8 cellular contexts compared by ENCODE assay signal in genomic region chr18:3585656-3586509, GRCh38.
A peak's percentile ranks its signal among the peaks of the same experiment; 100 is the strongest.
DNase-seq lines count a peak whose midpoint lies in the region; ATAC-seq and TF ChIP-seq lines count a peak whose summit lies in the region.

No MANE protein-coding gene starts in this region.

- BruUV-seq in HCT116 (replicated peaks; lab: Mats Ljungman, UMichigan) = no TSS peak

- intact Hi-C loops in HCT116 (cut with micrococcal nuclease) = loop anchor here (2.0 to 5.0 kb wide), 3 partner anchors 54 to 305 kb away; no protein-coding TSS in a partner anchor
- intact Hi-C loops in head of caudate nucleus (cut with DNase I) = loop anchor here (2.0 to 10.0 kb wide), 2 partner anchors 61 to 303 kb away; no protein-coding TSS in a partner anchor

- H3K27me3 ChIP-seq in HCT116 (ENCODE audit: insufficient read depth, low read length) = no peaks in the 10 kb centered on the region

- peak overlapping the region; percentile 26 for H3K4me2 ChIP-seq in HCT116 (ENCODE audit: low read length)

- no peak overlapping the region for H3K9ac ChIP-seq in HCT116 (ENCODE audit: low read length)

- no peak for TF ChIP-seq RAD21 in HCT116 (IDR thresholded peaks at IDR 0.05; ENCODE audit: low read depth)

- no peaks in the 10 kb centered on the region for H3K36me3 ChIP-seq in HCT116 (ENCODE audit: control insufficient read depth in 1 of 2, insufficient read depth in 2 of 2, low read length in 2 of 2)

- no peak overlapping the region for H3K4me3 ChIP-seq in HCT116 (replicated peaks in 1 of 2; ENCODE audit: low read depth in 1 of 2, low read length in 2 of 2)

- ATAC-seq in HCT116 (peak; percentile 96), HG02610 (IDR thresholded peaks at IDR 0.05; ENCODE audit: unreplicated experiment) (no peak)
- peak; percentile 68 to 69 for ATAC-seq in activated naive CD4-positive, alpha-beta T cell treated with anti-CD3 and anti-CD28 coated beads, Interleukin-2, amount 50 U/mL, for 72 hours

- peak overlapping the region in 1 of 2 donors; percentile 54 for H3K27ac Mint-ChIP-seq in activated naive CD4-positive, alpha-beta T cell treated with anti-CD3 and anti-CD28 coated beads, Interleukin-2, amount 50 U/mL, for 72 hours
- H3K27ac Mint-ChIP-seq in progenitor cell of endocrine pancreas = peak overlapping the region; percentile 39

- no peak for TF ChIP-seq POLR2A in HCT116 (IDR thresholded peaks at IDR 0.05; ENCODE audit: borderline replicate concordance, extremely low read depth, insufficient read depth, insufficient read length)

- no peaks in the 10 kb centered on the region for H3K9me2 ChIP-seq in HCT116 (ENCODE audit: insufficient read depth)

- CTCF ChIA-PET in HCT116 (lab: Charles Lee) = interaction anchor here (0.6 to 2.4 kb wide), 12 partner anchors 8 to 265 kb away, joined by 3 to 29 read pairs (median 5); no protein-coding TSS in a partner anchor

- no peaks in the 10 kb centered on the region for H3K9me3 ChIP-seq in HCT116 (ENCODE audit: control insufficient read depth in 1 of 2, insufficient read depth in 1 of 2, low read depth in 1 of 2, low read length in 2 of 2)

- H3K79me2 ChIP-seq in HCT116 (ENCODE audit: insufficient read depth, low read length) = no peaks in the 10 kb centered on the region

- peak in 2 of 3 experiments; percentile 89 to 93; a peak in 4 of 6 replicates for TF ChIP-seq CTCF in HCT116 (IDR thresholded peaks at IDR 0.05 in 2 of 3, conservative IDR thresholded peaks at IDR 0.05 in 1 of 3; ENCODE audit: borderline replicate concordance in 1 of 3, insufficient read depth in 1 of 3, low read depth in 2 of 3, low read length in 2 of 3)
- peak; percentile 71 for TF ChIP-seq CTCF in progenitor cell of endocrine pancreas (IDR thresholded peaks at IDR 0.05; ENCODE audit: unreplicated experiment)

- DNase-seq in GDM1 (lab: John Stamatoyannopoulos, UW) (peak; percentile 73), HCT116 (ENCODE audit: low read depth, low spot score) (peak; percentile 91), MV-4-11 (lab: John Stamatoyannopoulos, UW) (peak; percentile 67), SK-MEL-5 (ENCODE audit: low read depth, low spot score) (peak; percentile 92), head of caudate nucleus (peak in 41 of 42 donors; percentile 60 to 91 (median 78)), progenitor cell of endocrine pancreas (ENCODE audit: low spot score, unreplicated experiment) (peak; percentile 49)
- DNase-seq in activated naive CD4-positive, alpha-beta T cell treated with anti-CD3 and anti-CD28 coated beads, Interleukin-2, amount 50 U/mL, for 72 hours (ENCODE audit: low spot score in 2 of 2) = peak in 1 of 2 donors; percentile 70

- RAD21 ChIA-PET in HCT116 (lab: Charles Lee; ENCODE audit: low non-redundant PET in 1 of 2, low total read pairs in 2 of 2, uncharacterized antibody in 2 of 2, unreplicated experiment in 2 of 2) = interaction anchor here in 1 of 2 experiments (0.6 to 0.9 kb wide), 2 partner anchors 207 to 304 kb away, joined by 3 read pairs; no protein-coding TSS in a partner anchor

- H3K27ac ChIP-seq in HCT116 (ENCODE audit: low read depth, low read length) = no peak overlapping the region

- no peaks in the 10 kb centered on the region for H4K20me1 ChIP-seq in HCT116 (ENCODE audit: insufficient read depth)

- H3K27me3 Mint-ChIP-seq in progenitor cell of endocrine pancreas = no peaks in the 10 kb centered on the region

- in situ Hi-C loops in SK-MEL-5 (cut with HindIII; ENCODE audit: low pct_unique_long_range_greater_than_20kb, low sequenced_read_pairs) = no loop called here

- H3K36me3 Mint-ChIP-seq in activated naive CD4-positive, alpha-beta T cell treated with anti-CD3 and anti-CD28 coated beads, Interleukin-2, amount 50 U/mL, for 72 hours = peaks cover 0 to 5% of the 10 kb centered on the region in 2 donors
- H3K36me3 Mint-ChIP-seq in progenitor cell of endocrine pancreas (ENCODE audit: insufficient read depth) = peaks cover 3% of the 10 kb centered on the region

- peak overlapping the region; percentile 47 for H2AFZ ChIP-seq in HCT116 (ENCODE audit: low read depth, low read length, poor library complexity, severe bottlenecking)

- peaks cover 35 to 55% of the 10 kb centered on the region in 2 experiments for H3K4me1 ChIP-seq in HCT116 (ENCODE audit: control insufficient read depth in 1 of 2, insufficient read depth in 2 of 2, low read length in 2 of 2)

- POLR2A ChIA-PET in HCT116 (lab: Charles Lee) = interaction anchor here (0.8 to 2.1 kb wide), 8 partner anchors 8 to 289 kb away, joined by 3 to 10 read pairs (median 5); no protein-coding TSS in a partner anchor

- peaks cover under 1% of the 10 kb centered on the region for H3K4me1 Mint-ChIP-seq in progenitor cell of endocrine pancreas (ENCODE audit: low read depth)

- no peak overlapping the region for H3K4me3 Mint-ChIP-seq in progenitor cell of endocrine pancreas (ENCODE audit: low read depth)

- no peaks in the 10 kb centered on the region for H3K9me3 Mint-ChIP-seq in activated naive CD4-positive, alpha-beta T cell treated with anti-CD3 and anti-CD28 coated beads, Interleukin-2, amount 50 U/mL, for 72 hours
- peaks cover 3% of the 10 kb centered on the region for H3K9me3 Mint-ChIP-seq in progenitor cell of endocrine pancreas (ENCODE audit: low read depth)

TF ChIP-seq in HCT116, 20 proteins besides CTCF, POLR2A, EP300 and RAD21:
- TF ChIP-seq POLR2AphosphoS5 (IDR thresholded peaks at IDR 0.05; ENCODE audit: low read depth, low read length) (peak; percentile 64), YY1 (IDR thresholded peaks at IDR 0.05; ENCODE audit: extremely low read depth, insufficient replicate concordance, low read depth, low read length) (peak; percentile 45)
- TF ChIP-seq, protein P1, sequence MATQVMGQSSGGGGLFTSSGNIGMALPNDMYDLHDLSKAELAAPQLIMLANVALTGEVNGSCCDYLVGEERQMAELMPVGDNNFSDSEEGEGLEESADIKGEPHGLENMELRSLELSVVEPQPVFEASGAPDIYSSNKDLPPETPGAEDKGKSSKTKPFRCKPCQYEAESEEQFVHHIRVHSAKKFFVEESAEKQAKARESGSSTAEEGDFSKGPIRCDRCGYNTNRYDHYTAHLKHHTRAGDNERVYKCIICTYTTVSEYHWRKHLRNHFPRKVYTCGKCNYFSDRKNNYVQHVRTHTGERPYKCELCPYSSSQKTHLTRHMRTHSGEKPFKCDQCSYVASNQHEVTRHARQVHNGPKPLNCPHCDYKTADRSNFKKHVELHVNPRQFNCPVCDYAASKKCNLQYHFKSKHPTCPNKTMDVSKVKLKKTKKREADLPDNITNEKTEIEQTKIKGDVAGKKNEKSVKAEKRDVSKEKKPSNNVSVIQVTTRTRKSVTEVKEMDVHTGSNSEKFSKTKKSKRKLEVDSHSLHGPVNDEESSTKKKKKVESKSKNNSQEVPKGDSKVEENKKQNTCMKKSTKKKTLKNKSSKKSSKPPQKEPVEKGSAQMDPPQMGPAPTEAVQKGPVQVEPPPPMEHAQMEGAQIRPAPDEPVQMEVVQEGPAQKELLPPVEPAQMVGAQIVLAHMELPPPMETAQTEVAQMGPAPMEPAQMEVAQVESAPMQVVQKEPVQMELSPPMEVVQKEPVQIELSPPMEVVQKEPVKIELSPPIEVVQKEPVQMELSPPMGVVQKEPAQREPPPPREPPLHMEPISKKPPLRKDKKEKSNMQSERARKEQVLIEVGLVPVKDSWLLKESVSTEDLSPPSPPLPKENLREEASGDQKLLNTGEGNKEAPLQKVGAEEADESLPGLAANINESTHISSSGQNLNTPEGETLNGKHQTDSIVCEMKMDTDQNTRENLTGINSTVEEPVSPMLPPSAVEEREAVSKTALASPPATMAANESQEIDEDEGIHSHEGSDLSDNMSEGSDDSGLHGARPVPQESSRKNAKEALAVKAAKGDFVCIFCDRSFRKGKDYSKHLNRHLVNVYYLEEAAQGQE (IDR thresholded peaks at IDR 0.05; ENCODE audit: low read depth) = no peak
TF ChIP-seq in HCT116: peak in this region for 2.
